In genomic region chr9:70419546-70420266, GRCh38 we compare ENCODE assay signal across 1 cellular context.
TF ChIP-seq lines count a peak whose summit lies in the region.

No MANE protein-coding gene starts in this region.

TF ChIP-seq in HepG2, 621 proteins besides CTCF, POLR2A, EP300 and RAD21 (continued from another document and continues in another):
- TF ChIP-seq ZBTB33 (CRISPR knock-in tag; IDR thresholded peaks at IDR 0.05) (no peak), HIC2 (CRISPR knock-in tag; IDR thresholded peaks at IDR 0.05; ENCODE audit: low read depth) (no peak), TOPORS (CRISPR knock-in tag; IDR thresholded peaks at IDR 0.05) (no peak), ZNF430 (CRISPR knock-in tag; IDR thresholded peaks at IDR 0.05) (0 out of 2 replicates have a peak, but pooled peaks have one; percentile 5), SOX13 (IDR thresholded peaks at IDR 0.05) (peak; percentile 93), SOX13 (CRISPR knock-in tag; conservative IDR thresholded peaks at IDR 0.05 in 1 of 2, IDR thresholded peaks at IDR 0.05 in 1 of 2) (peak; percentile 64 to 89; a peak in 2 of 4 replicates), ZZZ3 (CRISPR knock-in tag; IDR thresholded peaks at IDR 0.05; ENCODE audit: borderline replicate concordance) (no peak), ZHX2 (IDR thresholded peaks at IDR 0.05; ENCODE audit: low read depth) (no peak), ZHX2 (CRISPR knock-in tag; IDR thresholded peaks at IDR 0.05; ENCODE audit: borderline replicate concordance) (no peak), ZNF264 (CRISPR knock-in tag; IDR thresholded peaks at IDR 0.05) (no peak), ATF6 (CRISPR knock-in tag; conservative IDR thresholded peaks at IDR 0.05) (no peak), ZNF75D (CRISPR knock-in tag; IDR thresholded peaks at IDR 0.05; ENCODE audit: borderline replicate concordance) (no peak), MLX (CRISPR knock-in tag; IDR thresholded peaks at IDR 0.05) (peak; percentile 30; the same call in 1 of the 2 replicates), KDM6A (CRISPR knock-in tag; IDR thresholded peaks at IDR 0.05; ENCODE audit: low read depth) (no peak; the same call in 1 of the 2 replicates), HNRNPL (IDR thresholded peaks at IDR 0.05; ENCODE audit: low read depth, low read length) (0 out of 2 replicates have a peak, but pooled peaks have one; percentile 28), MYC (CRISPR knock-in tag; IDR thresholded peaks at IDR 0.05; ENCODE audit: borderline replicate concordance) (peak; percentile 21; the same call in 1 of the 2 replicates), ARNT (IDR thresholded peaks at IDR 0.05) (no peak), E2F2 (CRISPR knock-in tag; IDR thresholded peaks at IDR 0.05; ENCODE audit: borderline replicate concordance) (no peak), MXD3 (CRISPR knock-in tag; IDR thresholded peaks at IDR 0.05) (no peak), ZFP36L2 (CRISPR knock-in tag; IDR thresholded peaks at IDR 0.05) (no peak), ZNF777 (CRISPR knock-in tag; IDR thresholded peaks at IDR 0.05) (no peak), SCMH1 (CRISPR knock-in tag; IDR thresholded peaks at IDR 0.05; ENCODE audit: borderline replicate concordance) (no peak), AFF4 (CRISPR knock-in tag; IDR thresholded peaks at IDR 0.05) (peak; percentile 53; the same call in 1 of the 2 replicates), POGZ (CRISPR knock-in tag; IDR thresholded peaks at IDR 0.05) (peak; percentile 6; the same call in 1 of the 2 replicates), POLR2AphosphoS5 (IDR thresholded peaks at IDR 0.05; ENCODE audit: low read depth, low read length) (peak; percentile 71), ZNF205 (CRISPR knock-in tag; IDR thresholded peaks at IDR 0.05) (no peak), TFE3 (CRISPR knock-in tag; IDR thresholded peaks at IDR 0.05) (0 out of 2 replicates have a peak, but pooled peaks have one; percentile 15), ZNF337 (CRISPR knock-in tag; IDR thresholded peaks at IDR 0.05; ENCODE audit: borderline replicate concordance, low read depth) (no peak), NFE2L1 (CRISPR knock-in tag; IDR thresholded peaks at IDR 0.05; ENCODE audit: borderline replicate concordance) (peak; percentile 83; the same call in 1 of the 2 replicates), NFATC3 (CRISPR knock-in tag; IDR thresholded peaks at IDR 0.05) (no peak), IKZF1 (IDR thresholded peaks at IDR 0.05) (no peak), MTF1 (CRISPR knock-in tag; IDR thresholded peaks at IDR 0.05) (no peak)
